ENCODE assay signal across 2 cellular contexts in the genomic region with DNA sequence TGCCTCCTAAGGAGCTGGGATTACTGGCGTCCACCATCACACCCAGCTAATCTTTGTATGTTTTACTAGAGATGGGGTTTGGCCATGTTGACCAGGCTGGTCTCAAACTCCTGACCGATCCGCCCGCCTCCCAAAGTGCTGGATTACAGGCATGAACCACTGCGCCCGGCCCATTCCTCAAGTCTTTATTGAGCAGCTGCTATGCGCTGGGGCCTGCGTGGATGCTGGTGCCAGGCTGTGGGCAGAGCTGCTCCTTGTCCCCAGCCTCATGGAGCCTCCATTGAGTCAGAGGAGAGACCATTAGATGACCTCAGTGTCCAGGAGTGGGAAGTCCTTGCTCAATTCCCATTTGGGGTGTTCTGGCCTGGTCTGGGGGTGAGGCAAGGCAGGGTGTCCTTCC.
TF ChIP-seq lines count a peak whose summit lies in the region.

No MANE protein-coding gene starts in this region.

TF ChIP-seq in SK-N-SH, 30 proteins besides CTCF, POLR2A, EP300 and RAD21:
- TF ChIP-seq TAF1 (IDR thresholded peaks at IDR 0.05; ENCODE audit: borderline replicate concordance, low read depth, low read length), result no peak
- TF ChIP-seq POLR2AphosphoS5 (IDR thresholded peaks at IDR 0.05; ENCODE audit: low read depth, low read length), result no peak
- no peak for TF ChIP-seq MXI1 (IDR thresholded peaks at IDR 0.05; ENCODE audit: low read depth, low read length)
- no peak for TF ChIP-seq RCOR1 (IDR thresholded peaks at IDR 0.05; ENCODE audit: low read length)
- no peak for TF ChIP-seq CHD2 (IDR thresholded peaks at IDR 0.05; ENCODE audit: low read length, partially characterized antibody)
- no peak for TF ChIP-seq PBX3 (IDR thresholded peaks at IDR 0.05)
- TF ChIP-seq EZH2phosphoT487 (IDR thresholded peaks at IDR 0.05; ENCODE audit: borderline replicate concordance, low read depth), result no peak
- TF ChIP-seq GABPA (IDR thresholded peaks at IDR 0.05; ENCODE audit: low read depth), result no peak
- no peak for TF ChIP-seq ZBTB33 (IDR thresholded peaks at IDR 0.05; ENCODE audit: borderline replicate concordance, low read depth)

TF ChIP-seq in SK-N-SH treated with all-trans-retinoic acid at 6 μM for 48 hours, 23 proteins besides CTCF, POLR2A, EP300 and RAD21:
- TF ChIP-seq ZFP3 (CRISPR knock-in tag; IDR thresholded peaks at IDR 0.05) (no peak), TSHZ2 (CRISPR knock-in tag; IDR thresholded peaks at IDR 0.05) (no peak), ZFP30 (CRISPR knock-in tag; IDR thresholded peaks at IDR 0.05) (no peak), PPARA (CRISPR knock-in tag; IDR thresholded peaks at IDR 0.05; ENCODE audit: borderline replicate concordance) (no peak), ESRRG (CRISPR knock-in tag; IDR thresholded peaks at IDR 0.05) (no peak), ISL1 (CRISPR knock-in tag; IDR thresholded peaks at IDR 0.05) (no peak), SNAI2 (CRISPR knock-in tag; IDR thresholded peaks at IDR 0.05) (no peak), ARNTL (CRISPR knock-in tag; IDR thresholded peaks at IDR 0.05; ENCODE audit: borderline replicate concordance, low read depth) (no peak), ZNF70 (CRISPR knock-in tag; IDR thresholded peaks at IDR 0.05) (no peak), BACH2 (CRISPR knock-in tag; IDR thresholded peaks at IDR 0.05; ENCODE audit: borderline replicate concordance) (no peak), ZC3H10 (CRISPR knock-in tag; IDR thresholded peaks at IDR 0.05) (no peak), OSR1 (CRISPR knock-in tag; IDR thresholded peaks at IDR 0.05) (no peak), TCF4 (CRISPR knock-in tag; IDR thresholded peaks at IDR 0.05; ENCODE audit: borderline replicate concordance) (no peak), RARB (CRISPR knock-in tag; IDR thresholded peaks at IDR 0.05) (no peak), CSRNP3 (CRISPR knock-in tag; IDR thresholded peaks at IDR 0.05) (no peak), ZNF565 (CRISPR knock-in tag; conservative IDR thresholded peaks at IDR 0.05; ENCODE audit: low read depth) (no peak), GLIS3 (CRISPR knock-in tag; IDR thresholded peaks at IDR 0.05) (no peak), POU6F1 (CRISPR knock-in tag; IDR thresholded peaks at IDR 0.05; ENCODE audit: borderline replicate concordance, low read depth) (no peak), ZNF8 (CRISPR knock-in tag; IDR thresholded peaks at IDR 0.05) (no peak)
